Comparison of ENCODE assay signal across 2 cellular contexts in the genomic region with DNA sequence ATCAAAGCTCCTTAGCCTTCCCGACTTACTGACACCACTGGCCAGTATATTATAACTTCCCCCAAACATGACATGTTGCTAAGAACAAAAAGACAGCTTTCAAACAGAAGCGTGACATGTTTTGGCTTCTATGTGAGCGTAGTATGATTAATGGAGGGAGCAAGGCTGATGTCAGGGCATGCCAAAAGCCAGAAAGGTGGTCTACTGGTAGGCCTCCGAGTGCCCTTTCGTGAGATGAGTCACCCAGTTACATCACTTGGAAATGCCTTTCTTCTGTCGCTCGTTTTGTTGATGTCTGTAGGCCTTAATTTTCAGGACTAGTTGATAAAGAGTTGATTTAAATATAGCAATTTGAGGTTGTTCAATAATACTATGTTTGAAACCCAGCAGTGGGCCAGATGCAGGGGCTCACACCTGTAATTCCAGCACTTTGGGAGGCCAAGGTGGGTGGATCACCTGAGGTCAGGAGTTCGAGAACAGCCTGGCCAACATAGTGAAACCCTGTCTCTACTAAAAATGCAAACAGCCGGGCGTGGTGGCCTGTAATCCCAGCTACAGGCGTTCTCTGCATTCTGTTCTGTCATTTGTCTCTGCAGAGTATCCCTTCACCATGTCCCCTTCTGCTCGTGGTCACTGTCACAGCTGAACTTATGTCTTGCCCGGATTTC.
TF ChIP-seq lines count a peak whose summit lies in the region.

No MANE protein-coding gene starts in this region.

TF ChIP-seq in GM12878, 131 proteins besides CTCF, POLR2A, EP300 and RAD21:
- TF ChIP-seq HSF1 (IDR thresholded peaks at IDR 0.05; ENCODE audit: low read depth, low read length) (no peak), BCLAF1 (IDR thresholded peaks at IDR 0.05) (no peak), CHD2 (IDR thresholded peaks at IDR 0.05; ENCODE audit: borderline replicate concordance, low read depth, low read length) (no peak), TARDBP (IDR thresholded peaks at IDR 0.05; ENCODE audit: borderline replicate concordance) (no peak), EZH2 (IDR thresholded peaks at IDR 0.05; ENCODE audit: borderline replicate concordance, control insufficient read depth, low read depth, low read length) (no peak), ZNF24 (IDR thresholded peaks at IDR 0.05) (no peak), ELK1 (IDR thresholded peaks at IDR 0.05; ENCODE audit: low read depth, low read length) (no peak), EED (IDR thresholded peaks at IDR 0.05; ENCODE audit: low read depth) (no peak), MYC (IDR thresholded peaks at IDR 0.05; ENCODE audit: insufficient read depth, insufficient read length, insufficient replicate concordance, low read length, severe bottlenecking) (no peak), STAT1 (conservative IDR thresholded peaks at IDR 0.05) (no peak)

TF ChIP-seq in HepG2, 621 proteins besides CTCF, POLR2A, EP300 and RAD21:
- TF ChIP-seq POGZ (CRISPR knock-in tag; IDR thresholded peaks at IDR 0.05): 0 out of 2 replicates have a peak, but pooled peaks have one; percentile 8
- TF ChIP-seq ARID2 (CRISPR knock-in tag; IDR thresholded peaks at IDR 0.05; ENCODE audit: borderline replicate concordance): 0 out of 2 replicates have a peak, but pooled peaks have one; percentile 62
- no peak for TF ChIP-seq CCAR2 (optimal IDR thresholded peaks at IDR 0.05; ENCODE audit: low read depth, low read length)
- peak; percentile 83 for TF ChIP-seq FOSL2 (CRISPR knock-in tag; IDR thresholded peaks at IDR 0.05)
- no peak for TF ChIP-seq ZNF749 (CRISPR knock-in tag; IDR thresholded peaks at IDR 0.05; ENCODE audit: borderline replicate concordance)
- 0 out of 2 replicates have a peak, but pooled peaks have one; percentile 0 for TF ChIP-seq GATAD2A (CRISPR knock-in tag; IDR thresholded peaks at IDR 0.05)
- TF ChIP-seq HOMEZ (CRISPR knock-in tag; IDR thresholded peaks at IDR 0.05; ENCODE audit: low read depth): peak; percentile 16; the same call in 1 of the 2 replicates
- TF ChIP-seq JUND (CRISPR knock-in tag; IDR thresholded peaks at IDR 0.05): 0 out of 2 replicates have a peak, but pooled peaks have one; percentile 31
- TF ChIP-seq KDM5B (CRISPR knock-in tag; IDR thresholded peaks at IDR 0.05; ENCODE audit: borderline replicate concordance): 0 out of 2 replicates have a peak, but pooled peaks have one; percentile 45
- no peak for TF ChIP-seq ZBTB44 (CRISPR knock-in tag; IDR thresholded peaks at IDR 0.05)
- TF ChIP-seq ZNF672 (CRISPR knock-in tag; IDR thresholded peaks at IDR 0.05): no peak
- no peak for TF ChIP-seq JUN (CRISPR knock-in tag; IDR thresholded peaks at IDR 0.05)
- TF ChIP-seq HNF4G (IDR thresholded peaks at IDR 0.05; ENCODE audit: borderline replicate concordance, low read depth, low read length): no peak
- TF ChIP-seq HNF4G (CRISPR knock-in tag; IDR thresholded peaks at IDR 0.05; ENCODE audit: borderline replicate concordance, low read depth): no peak
- no peak for TF ChIP-seq ZNF296 (CRISPR knock-in tag; conservative IDR thresholded peaks at IDR 0.05)
- no peak for TF ChIP-seq U2AF1 (optimal IDR thresholded peaks at IDR 0.05; ENCODE audit: low read depth, low read length)
- TF ChIP-seq ZNF20 (CRISPR knock-in tag; IDR thresholded peaks at IDR 0.05): no peak
- no peak for TF ChIP-seq ZNF382 (CRISPR knock-in tag; IDR thresholded peaks at IDR 0.05; ENCODE audit: borderline replicate concordance)
- no peak for TF ChIP-seq ISL2 (CRISPR knock-in tag; IDR thresholded peaks at IDR 0.05)
TF ChIP-seq in HepG2: peak in this region for 7.
